Comparison of ENCODE assay signal across 8 cellular contexts in genomic region chr17:78041401-78042179, GRCh38.
DNase-seq lines count a peak whose midpoint lies in the region; ATAC-seq, FAIRE-seq and TF ChIP-seq lines count a peak whose summit lies in the region.

No MANE protein-coding gene starts in this region.

- TF ChIP-seq POLR2A in HCT116 (IDR thresholded peaks at IDR 0.05; ENCODE audit: borderline replicate concordance, extremely low read depth, insufficient read depth, insufficient read length) (no peak), gastroesophageal sphincter (IDR thresholded peaks at IDR 0.05) (no peak)

- BruUV-seq in HCT116 (replicated peaks; lab: Mats Ljungman, UMichigan), result no TSS peak

- H3K4me2 ChIP-seq in HCT116 (ENCODE audit: low read length), result peak overlapping the region; percentile 85

- no peaks in the 10 kb centered on the region for H4K20me1 ChIP-seq in HCT116 (ENCODE audit: insufficient read depth)

- peak overlapping the region; percentile 44 for H3K27ac Mint-ChIP-seq in activated CD4-positive, alpha-beta memory T cell treated with anti-CD3 and anti-CD28 coated beads for 36 hours
- peak overlapping the region; percentile 67 for H3K27ac Mint-ChIP-seq in stimulated activated effector memory CD8-positive, alpha-beta T cell treated with anti-CD3 and anti-CD28 coated beads, Interleukin-12 subunit alpha, Interleukin-12 subunit beta, amount 100 ng/mL, for 72 hours

- DNase-seq in HCT116 (ENCODE audit: low read depth, low spot score), result no peak
- no peak for DNase-seq in activated CD4-positive, alpha-beta memory T cell treated with anti-CD3 and anti-CD28 coated beads for 36 hours
- DNase-seq in stimulated activated effector memory CD8-positive, alpha-beta T cell treated with anti-CD3 and anti-CD28 coated beads, Interleukin-12 subunit alpha, Interleukin-12 subunit beta, amount 100 ng/mL, for 72 hours (ENCODE audit: low spot score in 2 of 2), result no peak
- DNase-seq in NCI-H1105 treated with DMSO at 0.1 percent for 48 hours (lab: John Stamatoyannopoulos, UW), result no peak
- DNase-seq in frontal cortex (ENCODE audit: low spot score in 2 of 2), result no peak
- DNase-seq in NCI-H187 treated with DMSO at 0.1 percent for 48 hours (lab: John Stamatoyannopoulos, UW), result no peak

- H3K4me1 Mint-ChIP-seq in activated CD4-positive, alpha-beta memory T cell treated with anti-CD3 and anti-CD28 coated beads for 36 hours (ENCODE audit: low read depth), result peaks cover 23% of the 10 kb centered on the region
- H3K4me1 Mint-ChIP-seq in stimulated activated effector memory CD8-positive, alpha-beta T cell treated with anti-CD3 and anti-CD28 coated beads, Interleukin-12 subunit alpha, Interleukin-12 subunit beta, amount 100 ng/mL, for 72 hours, result peaks cover 34% of the 10 kb centered on the region

- CTCF ChIA-PET in HCT116 (lab: Charles Lee), result interaction anchor here (1.2 to 3.4 kb wide), 5 partner anchors 12 to 209 kb away, joined by 3 to 18 read pairs (median 8); no protein-coding TSS in a partner anchor
- CTCF ChIA-PET in activated CD4-positive, alpha-beta memory T cell treated with anti-CD3 and anti-CD28 coated beads for 36 hours (lab: Charles Lee), result interaction anchor here (0.6 to 3.6 kb wide), 9 partner anchors 10 to 209 kb away, joined by 3 to 19 read pairs (median 3); no protein-coding TSS in a partner anchor

- FAIRE-seq in frontal cortex (lab: Jason Lieb, UNC), result no peak

- peak overlapping the region; percentile 75 for H3K27ac ChIP-seq in HCT116 (ENCODE audit: low read depth, low read length)
- peak overlapping the region; percentile 60 to 90 (median 88) for H3K27ac ChIP-seq in gastroesophageal sphincter

- TF ChIP-seq RAD21 in HCT116 (IDR thresholded peaks at IDR 0.05; ENCODE audit: low read depth), result no peak

- intact Hi-C loops in HCT116 (cut with micrococcal nuclease), result no loop called here
- intact Hi-C loops in activated CD4-positive, alpha-beta memory T cell treated with anti-CD3 and anti-CD28 coated beads for 36 hours (cut with micrococcal nuclease), result no loop called here

- TF ChIP-seq CTCF in HCT116 (IDR thresholded peaks at IDR 0.05 in 2 of 3, conservative IDR thresholded peaks at IDR 0.05 in 1 of 3; ENCODE audit: borderline replicate concordance in 1 of 3, insufficient read depth in 1 of 3, low read depth in 2 of 3, low read length in 2 of 3), result no peak
- no peak for TF ChIP-seq CTCF in gastroesophageal sphincter (IDR thresholded peaks at IDR 0.05)

- RAD21 ChIA-PET in HCT116 (lab: Charles Lee; ENCODE audit: low non-redundant PET in 1 of 2, low total read pairs in 2 of 2, uncharacterized antibody in 2 of 2, unreplicated experiment in 2 of 2), result interaction anchor here in 1 of 2 experiments (0.6 kb wide), 1 partner anchor 188 kb away, joined by 3 read pairs; no protein-coding TSS in a partner anchor

- no peaks in the 10 kb centered on the region for H3K9me3 Mint-ChIP-seq in activated CD4-positive, alpha-beta memory T cell treated with anti-CD3 and anti-CD28 coated beads for 36 hours
- H3K9me3 Mint-ChIP-seq in stimulated activated effector memory CD8-positive, alpha-beta T cell treated with anti-CD3 and anti-CD28 coated beads, Interleukin-12 subunit alpha, Interleukin-12 subunit beta, amount 100 ng/mL, for 72 hours, result no peaks in the 10 kb centered on the region

- H3K79me2 ChIP-seq in HCT116 (ENCODE audit: insufficient read depth, low read length), result no peaks in the 10 kb centered on the region

- H3K36me3 ChIP-seq in HCT116 (ENCODE audit: control insufficient read depth in 1 of 2, insufficient read depth in 2 of 2, low read length in 2 of 2) (no peaks in the 10 kb centered on the region), gastroesophageal sphincter (peaks cover 0 to 12% of the 10 kb centered on the region in 2 donors)

- POLR2A ChIA-PET in HCT116 (lab: Charles Lee), result interaction anchor here (1.3 to 1.5 kb wide), 3 partner anchors 10 to 146 kb away, joined by 4 to 5 read pairs (median 4); partner anchors contain the start of genes AFMID and TK1
- POLR2A ChIA-PET in activated CD4-positive, alpha-beta memory T cell treated with anti-CD3 and anti-CD28 coated beads for 36 hours (lab: Charles Lee), result interaction anchor here (0.7 kb wide), 1 partner anchor 396 kb away, joined by 4 read pairs; no protein-coding TSS in a partner anchor

- H3K9me2 ChIP-seq in HCT116 (ENCODE audit: insufficient read depth), result no peaks in the 10 kb centered on the region

- peak overlapping the region; percentile 77 for H3K9ac ChIP-seq in HCT116 (ENCODE audit: low read length)

- WGBS in gastroesophageal sphincter (ENCODE audit: low coverage in 1 of 2), 2 donors, result 10 to 16% methylated on average over 6 of the region's 6 CpGs

- TF ChIP-seq EP300 in gastroesophageal sphincter (IDR thresholded peaks at IDR 0.05), result no peak

- peaks cover 4% of the 10 kb centered on the region for H3K36me3 Mint-ChIP-seq in activated CD4-positive, alpha-beta memory T cell treated with anti-CD3 and anti-CD28 coated beads for 36 hours
- peaks cover 31% of the 10 kb centered on the region for H3K36me3 Mint-ChIP-seq in stimulated activated effector memory CD8-positive, alpha-beta T cell treated with anti-CD3 and anti-CD28 coated beads, Interleukin-12 subunit alpha, Interleukin-12 subunit beta, amount 100 ng/mL, for 72 hours

- H3K4me1 ChIP-seq in HCT116 (ENCODE audit: control insufficient read depth in 1 of 2, insufficient read depth in 2 of 2, low read length in 2 of 2) (peaks cover 17 to 29% of the 10 kb centered on the region in 2 experiments), gastroesophageal sphincter (peaks cover 0 to 67% (median 8%) of the 10 kb centered on the region in 3 donors)

- peak overlapping the region; percentile 89 for H2AFZ ChIP-seq in HCT116 (ENCODE audit: low read depth, low read length, poor library complexity, severe bottlenecking)

- H3K9me3 ChIP-seq in HCT116 (ENCODE audit: control insufficient read depth in 1 of 2, insufficient read depth in 1 of 2, low read depth in 1 of 2, low read length in 2 of 2) (no peaks in the 10 kb centered on the region; a peak in 1 of 4 replicates), gastroesophageal sphincter (no peaks in the 10 kb centered on the region)

- H3K27me3 ChIP-seq in HCT116 (ENCODE audit: insufficient read depth, low read length) (no peaks in the 10 kb centered on the region), gastroesophageal sphincter (no peaks in the 10 kb centered on the region)

- H3K27me3 Mint-ChIP-seq in activated CD4-positive, alpha-beta memory T cell treated with anti-CD3 and anti-CD28 coated beads for 36 hours, result no peaks in the 10 kb centered on the region

- ATAC-seq in HCT116, result no peak
- peak; percentile 56 for ATAC-seq in gastroesophageal sphincter
- ATAC-seq in stimulated activated effector memory CD8-positive, alpha-beta T cell treated with anti-CD3 and anti-CD28 coated beads, Interleukin-12 subunit alpha, Interleukin-12 subunit beta, amount 100 ng/mL, for 72 hours, result no peak
- ATAC-seq in GM21423 (IDR thresholded peaks at IDR 0.05; ENCODE audit: unreplicated experiment), result no peak

- peak overlapping the region; percentile 56 to 67 for H3K4me3 ChIP-seq in HCT116 (replicated peaks in 1 of 2; ENCODE audit: low read depth in 1 of 2, low read length in 2 of 2)
- H3K4me3 ChIP-seq in gastroesophageal sphincter, result peak overlapping the region; percentile 33 to 57

- H3K4me3 Mint-ChIP-seq in activated CD4-positive, alpha-beta memory T cell treated with anti-CD3 and anti-CD28 coated beads for 36 hours, result peak overlapping the region; percentile 70
- peak overlapping the region; percentile 27 for H3K4me3 Mint-ChIP-seq in stimulated activated effector memory CD8-positive, alpha-beta T cell treated with anti-CD3 and anti-CD28 coated beads, Interleukin-12 subunit alpha, Interleukin-12 subunit beta, amount 100 ng/mL, for 72 hours

TF ChIP-seq in HCT116, 20 proteins besides CTCF, POLR2A, EP300 and RAD21 (continues in another document):
- TF ChIP-seq, protein P1, sequence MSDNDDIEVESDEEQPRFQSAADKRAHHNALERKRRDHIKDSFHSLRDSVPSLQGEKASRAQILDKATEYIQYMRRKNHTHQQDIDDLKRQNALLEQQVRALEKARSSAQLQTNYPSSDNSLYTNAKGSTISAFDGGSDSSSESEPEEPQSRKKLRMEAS (IDR thresholded peaks at IDR 0.05), result no peak
- TF ChIP-seq ATF3 (IDR thresholded peaks at IDR 0.05) (no peak; the same call in 1 of the 2 replicates), ZFX (IDR thresholded peaks at IDR 0.05) (no peak), CBX3 (IDR thresholded peaks at IDR 0.05; ENCODE audit: low read depth) (no peak; the same call in 1 of the 2 replicates), SRF (IDR thresholded peaks at IDR 0.05; ENCODE audit: low read depth) (no peak; the same call in 1 of the 2 replicates), EGR1 (IDR thresholded peaks at IDR 0.05; ENCODE audit: low read depth) (no peak), FOSL1 (IDR thresholded peaks at IDR 0.05; ENCODE audit: low read depth) (no peak; the same call in 1 of the 2 replicates), ELF1 (IDR thresholded peaks at IDR 0.05; ENCODE audit: borderline replicate concordance, low read depth) (no peak), EZH2phosphoT487 (IDR thresholded peaks at IDR 0.05; ENCODE audit: borderline replicate concordance) (no peak), ZNF274 (IDR thresholded peaks at IDR 0.05; ENCODE audit: low read depth, low read length) (no peak)
